In genomic region chr6:138402833-138403187, GRCh38 we compare ENCODE assay signal across 8 cellular contexts. TPM values are rescaled to one million over a fixed set of nuclear protein-coding genes. Genes with fewer than 3 reads are reported as not detected.
DNase-seq lines count a peak whose midpoint lies in the region; ATAC-seq and TF ChIP-seq lines count a peak whose summit lies in the region.

No MANE protein-coding gene starts in this region.

- no peaks in the 10 kb centered on the region; a peak in 1 of 22 replicates for H4K20me1 ChIP-seq in BLaER1 treated with 17β-estradiol and CSF1 and Interleukin-3, amounts not matched to agents 10 nM and 100 nM
- no peaks in the 10 kb centered on the region for H4K20me1 ChIP-seq in KMS-11 (ENCODE audit: insufficient read depth)

- no peaks in the 10 kb centered on the region for H3K27me3 ChIP-seq in BLaER1 treated with 17β-estradiol and CSF1 and Interleukin-3, amounts not matched to agents 10 nM and 100 nM
- no peaks in the 10 kb centered on the region for H3K27me3 ChIP-seq in KMS-11 (ENCODE audit: insufficient read depth, low read depth)
- peaks cover 8% of the 10 kb centered on the region for H3K27me3 ChIP-seq in neutrophil

- H3K36me3 Mint-ChIP-seq in chondrocyte (ENCODE audit: low read depth) = peaks cover 9% of the 10 kb centered on the region

- H3K4me2 ChIP-seq in BLaER1 treated with 17β-estradiol and CSF1 and Interleukin-3, amounts not matched to agents 10 nM and 100 nM = peak overlapping the region; percentile 88 to 99 (median 96)
- peak overlapping the region; percentile 88; the same call in 1 of the 2 replicates for H3K4me2 ChIP-seq in KMS-11

- DNase-seq in chondrocyte (ENCODE audit: low spot score) (no peak), medulla oblongata (ENCODE audit: extremely low spot score) (no peak), NCI-H146 treated with DMSO at 0.1 percent for 48 hours (lab: John Stamatoyannopoulos, UW; ENCODE audit: unreplicated experiment) (no peak)
- DNase-seq in stimulated activated CD4-positive, alpha-beta T cell treated with anti-CD3 and anti-CD28 coated beads, Interleukin-1b, Interleukin-23, amount 100 ng/mL, for 48 hours = no peak

- peak overlapping the region; percentile 71 to 91 (median 80) for H3K4me3 ChIP-seq in BLaER1 treated with 17β-estradiol and CSF1 and Interleukin-3, amounts not matched to agents 10 nM and 100 nM
- H3K4me3 ChIP-seq in KMS-11 (IDR thresholded peaks at IDR 0.05; ENCODE audit: insufficient read depth, low read depth, low read length) (no peak overlapping the region), neutrophil (ENCODE audit: low read depth in 1 of 2, low read length in 1 of 2) (peak overlapping the region; percentile 80 to 93)

- H3K9ac ChIP-seq in BLaER1 treated with 17β-estradiol and CSF1 and Interleukin-3, amounts not matched to agents 10 nM and 100 nM = peak overlapping the region in 10 of 11 experiments; percentile 76 to 90 (median 84); a peak in 20 of 22 replicates
- H3K9ac ChIP-seq in KMS-11 = peak overlapping the region; percentile 86; the same call in 1 of the 2 replicates

- H3K9me3 Mint-ChIP-seq in chondrocyte (ENCODE audit: low read depth) = no peaks in the 10 kb centered on the region

- no peak overlapping the region for H3K27ac Mint-ChIP-seq in chondrocyte (ENCODE audit: unreplicated experiment)

- H3K4me3 Mint-ChIP-seq in chondrocyte (ENCODE audit: unreplicated experiment) = peak overlapping the region; percentile 75

- H3K4me1 Mint-ChIP-seq in chondrocyte (ENCODE audit: low read depth) = peaks cover 11% of the 10 kb centered on the region

- no peak for ATAC-seq in HG03571 (IDR thresholded peaks at IDR 0.05; ENCODE audit: unreplicated experiment)

- H3K36me3 ChIP-seq in BLaER1 treated with 17β-estradiol and CSF1 and Interleukin-3, amounts not matched to agents 10 nM and 100 nM = peaks cover 14 to 26% (median 20%) of the 10 kb centered on the region in 11 experiments
- H3K36me3 ChIP-seq in KMS-11 (ENCODE audit: insufficient read depth) = no peaks in the 10 kb centered on the region
- H3K36me3 ChIP-seq in neutrophil = peaks cover 27% of the 10 kb centered on the region

- no peaks in the 10 kb centered on the region for H3K79me2 ChIP-seq in KMS-11 (ENCODE audit: insufficient read depth, low read depth)

- H2AFZ ChIP-seq in KMS-11 (ENCODE audit: low read depth) = peak overlapping the region; percentile 100; the same call in 1 of the 2 replicates

- peak overlapping the region in 10 of 11 experiments; percentile 69 to 88 (median 86); a peak in 18 of 22 replicates for H3K27ac ChIP-seq in BLaER1 treated with 17β-estradiol and CSF1 and Interleukin-3, amounts not matched to agents 10 nM and 100 nM
- H3K27ac ChIP-seq in KMS-11 = 0 out of 2 replicates have a peak overlapping the region, but pooled peaks have one; percentile 76
- H3K27ac ChIP-seq in neutrophil = no peak overlapping the region

- peaks cover 11 to 29% (median 24%) of the 10 kb centered on the region in 10 experiments for H3K4me1 ChIP-seq in BLaER1 treated with 17β-estradiol and CSF1 and Interleukin-3, amounts not matched to agents 10 nM and 100 nM
- peaks cover 9% of the 10 kb centered on the region for H3K4me1 ChIP-seq in KMS-11 (ENCODE audit: low read depth, poor library complexity, severe bottlenecking)
- H3K4me1 ChIP-seq in neutrophil (ENCODE audit: control insufficient read depth in 1 of 2, insufficient read depth in 1 of 2, low read depth in 1 of 2, low read length in 1 of 2) = peaks cover 25 to 27% of the 10 kb centered on the region in 2 experiments

- no peaks in the 10 kb centered on the region for H3K27me3 Mint-ChIP-seq in chondrocyte (ENCODE audit: low read depth)

- TF ChIP-seq CTCF in KMS-11 (conservative IDR thresholded peaks at IDR 0.05; ENCODE audit: low read depth, low read length) (no peak), chondrocyte (IDR thresholded peaks at IDR 0.05) (no peak), neutrophil (IDR thresholded peaks at IDR 0.05) (no peak)

- H3K9me3 ChIP-seq in BLaER1 treated with 17β-estradiol and CSF1 and Interleukin-3, amounts not matched to agents 10 nM and 100 nM (replicated peaks in 1 of 11) = no peaks in the 10 kb centered on the region
- no peaks in the 10 kb centered on the region for H3K9me3 ChIP-seq in neutrophil

RNA-seq across cellular contexts. Expression of gene HEBP2, which starts 1.2 kb away (rescaled TPM):
- 28.2 to 43.7 TPM (median 42.5 TPM) in 3 replicates for total RNA-seq in chondrocyte

RNA-seq across cellular contexts. Expression of gene SMIM28, which starts 25.1 kb away (rescaled TPM):
- not detected in 3 replicates for total RNA-seq in chondrocyte
